Comparison of ENCODE assay signal across 8 cellular contexts in genomic region chr6:24524801-24525200, GRCh38. TPM values are rescaled to one million over a fixed set of nuclear protein-coding genes. Genes with fewer than 3 reads are reported as not detected.
DNase-seq lines count a peak whose midpoint lies in the region; ATAC-seq and TF ChIP-seq lines count a peak whose summit lies in the region.

No MANE protein-coding gene starts in this region.

- POLR2A ChIA-PET in PC-9 (lab: Charles Lee; ENCODE audit: unreplicated experiment) = no interaction called here

- H3K9me3 ChIP-seq in PC-9 (ENCODE audit: insufficient read depth, low read depth) (no peaks in the 10 kb centered on the region), suprapubic skin (no peaks in the 10 kb centered on the region)

- TF ChIP-seq CTCF in PC-9 (conservative IDR thresholded peaks at IDR 0.05) (peak; percentile 73), foreskin keratinocyte (conservative IDR thresholded peaks at IDR 0.05) (peak; percentile 69), suprapubic skin (IDR thresholded peaks at IDR 0.05) (no peak)

- BruUV-seq in PC-9 (replicated peaks; lab: Mats Ljungman, UMichigan) = no TSS peak

- H3K79me2 ChIP-seq in PC-9 (ENCODE audit: low read depth) = no peaks in the 10 kb centered on the region

- 64% methylated on average over 5 of the region's 5 CpGs for WGBS in suprapubic skin

- TF ChIP-seq EP300 in suprapubic skin (IDR thresholded peaks at IDR 0.05) = no peak

- DNase-seq in NCI-H1436 (lab: John Stamatoyannopoulos, UW) (peak; percentile 26), NCI-H1436 treated with DMSO at 0.1 percent for 48 hours (lab: John Stamatoyannopoulos, UW) (no peak), HT-29 (ENCODE audit: low spot score) (peak; percentile 60), PC-9 (peak in 1 of 2 experiments; percentile 38), foreskin keratinocyte (peak in 1 of 2 donors; percentile 32), suprapubic skin (ENCODE audit: low spot score in 2 of 2) (no peak)

- H3K36me3 ChIP-seq in PC-9 (ENCODE audit: low read depth) (no peaks in the 10 kb centered on the region), suprapubic skin (no peaks in the 10 kb centered on the region)

- CTCF ChIA-PET in PC-9 (lab: Charles Lee) = interaction anchor here (0.7 kb wide), 1 partner anchor 93 kb away, joined by 9 read pairs; no protein-coding TSS in a partner anchor

- no peak overlapping the region for H3K4me2 ChIP-seq in PC-9

- H3K9me2 ChIP-seq in PC-9 (ENCODE audit: insufficient read depth) = no peaks in the 10 kb centered on the region

- TF ChIP-seq POLR2A in suprapubic skin (IDR thresholded peaks at IDR 0.05) = no peak

- intact Hi-C loops in PC-9 (cut with micrococcal nuclease; ENCODE audit: unreplicated experiment) = loop anchor here (1.0 to 10.0 kb wide), 5 partner anchors 170 to 546 kb away; no protein-coding TSS in a partner anchor

- H4K20me1 ChIP-seq in PC-9 (ENCODE audit: insufficient read depth) = no peaks in the 10 kb centered on the region

- H3K27ac ChIP-seq in PC-9 (no peak overlapping the region), foreskin keratinocyte (no peak overlapping the region), suprapubic skin (no peak overlapping the region)

- ATAC-seq in foreskin keratinocyte (peak; percentile 44), GM19035 (IDR thresholded peaks at IDR 0.05; ENCODE audit: unreplicated experiment) (no peak), GM21737 (IDR thresholded peaks at IDR 0.05; ENCODE audit: unreplicated experiment) (no peak)

- H2AFZ ChIP-seq in PC-9 = no peak overlapping the region

- no peaks in the 10 kb centered on the region; the same call in 1 of the 2 replicates for H3F3A ChIP-seq in PC-9 (ENCODE audit: insufficient read depth, low read depth)

- H3K27me3 ChIP-seq in PC-9 (ENCODE audit: insufficient read depth, low read depth) (no peaks in the 10 kb centered on the region), foreskin keratinocyte (no peaks in the 10 kb centered on the region), suprapubic skin (no peaks in the 10 kb centered on the region)

- H3K4me1 ChIP-seq in PC-9 (replicated peaks; ENCODE audit: insufficient read depth) (no peaks in the 10 kb centered on the region), foreskin keratinocyte (no peaks in the 10 kb centered on the region), suprapubic skin (no peaks in the 10 kb centered on the region)

- no peak overlapping the region for H3K4me3 ChIP-seq in PC-9
- no peak overlapping the region for H3K4me3 ChIP-seq in suprapubic skin

RNA-seq across cellular contexts. Expression of gene ALDH5A1, which starts 30.0 kb away (rescaled TPM):
- total RNA-seq in HT-29 (2014; rRNA removed; shearing (Covaris generic)) = 2.3 and 3.8 TPM in 2 replicates
- total RNA-seq in PC-9 (2021) = 19.1 and 21.2 TPM in 2 replicates
- total RNA-seq in foreskin keratinocyte = 0.37 and 0.42 TPM in 2 replicates
- 0.20 and 0.25 TPM in 2 replicates for polyA plus RNA-seq in foreskin keratinocyte
- 10 to 100 TPM; 11.2 to 16.0 (median 14.8) TPM for total RNA-seq in suprapubic skin

RNA-seq across cellular contexts. Expression of gene GPLD1, which starts 35.4 kb away (rescaled TPM):
- total RNA-seq in HT-29 (2014; rRNA removed; shearing (Covaris generic)) = 0.10 and 0.26 TPM in 2 replicates
- 1.7 and 2.0 TPM in 2 replicates for total RNA-seq in PC-9 (2021)
- total RNA-seq in foreskin keratinocyte = 0.03 and 0.07 TPM in 2 replicates
- not detected in 2 replicates for polyA plus RNA-seq in foreskin keratinocyte
- total RNA-seq in suprapubic skin = 10 to 100 TPM; 28.9 to 55.3 (median 38.1) TPM

Comparison
In these comparisons a context has a peak if more than half of its experiments do, and no peak if none do; other contexts are left out.
1. DNase-seq: peak in NCI-H1436 (single experiment) and HT-29 (single experiment); none in NCI-H1436 treated with DMSO at 0.1 percent for 48 hours (single experiment) and suprapubic skin (0 of 2).
2. CTCF ChIP-seq: peak in PC-9 (single experiment) and foreskin keratinocyte (single experiment); none in suprapubic skin (0 of 2).
3. RNA of gene GPLD1, which starts 35.4 kb away (total RNA-seq): 28.9 to 55.3 TPM in suprapubic skin; 1.7 to 2.0 TPM in PC-9, 0.10 to 0.26 TPM in HT-29 and 0.03 to 0.07 TPM in foreskin keratinocyte; every median in the first group is over 10 times any median in the second.